9 cellular contexts compared by ENCODE assay signal in the genomic region with DNA sequence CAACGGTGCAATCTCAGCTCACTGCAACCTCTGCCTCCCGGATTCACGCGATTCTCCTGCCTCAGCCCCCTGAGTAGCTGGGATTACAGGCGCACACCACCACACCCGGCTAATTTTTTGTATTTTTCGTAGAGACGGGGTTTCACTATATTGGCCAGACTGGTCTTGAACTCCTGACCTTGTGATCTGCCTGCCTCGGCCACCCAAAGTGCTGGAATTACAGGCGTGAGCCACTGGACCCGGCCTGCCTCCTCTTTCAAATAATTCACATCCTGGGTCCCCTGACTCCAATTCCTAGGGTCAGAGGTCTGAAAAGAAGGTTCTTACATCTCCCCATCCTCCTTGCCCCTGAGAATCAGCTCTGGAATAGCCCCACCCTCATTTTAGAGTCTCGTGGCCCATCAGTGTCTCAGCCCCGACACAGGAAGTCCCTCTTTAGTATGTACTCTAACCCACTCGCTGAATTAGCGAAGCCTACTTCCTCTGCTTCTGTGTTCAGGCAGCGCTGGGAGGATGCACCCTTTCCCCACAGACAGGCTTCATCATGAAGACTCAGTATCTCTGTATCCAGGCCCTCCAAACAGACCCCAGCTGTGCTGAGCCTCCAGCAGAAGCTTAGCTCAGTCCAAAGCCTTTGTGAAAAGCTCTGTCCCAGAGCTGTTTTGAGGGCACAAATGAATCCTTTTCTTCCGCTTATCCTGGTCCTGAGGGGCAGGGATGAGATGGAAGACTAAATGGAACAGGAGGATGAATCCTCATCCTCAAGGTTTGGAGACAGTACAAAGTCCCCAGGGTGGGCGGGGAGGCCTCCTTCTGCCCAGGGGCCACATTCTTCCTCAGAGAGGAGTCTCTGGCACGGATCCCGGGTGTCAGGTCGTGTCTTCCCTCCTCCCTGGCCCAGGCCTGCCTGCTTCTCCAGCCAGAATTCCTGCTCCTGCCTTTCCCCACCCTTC. TPM values are rescaled to one million over a fixed set of nuclear protein-coding genes. Genes with fewer than 3 reads are reported as not detected.
A peak's percentile ranks its signal among the peaks of the same experiment; 100 is the strongest.
DNase-seq lines count a peak whose midpoint lies in the region; ATAC-seq and TF ChIP-seq lines count a peak whose summit lies in the region.
"Had no signal": no experiment of that assay in that cellular context is flagged by ENCODE, and none has a peak within 500 bp of the region (broad histone marks: within the 10 kb centered on the region; RNA-seq: fewer than 3 reads in every experiment).

No MANE protein-coding gene starts in this region.

- H3K4me1 ChIP-seq in mammary epithelial cell (ENCODE audit: insufficient read depth, low read length), result peaks cover 5% of the 10 kb centered on the region

- H3K9ac ChIP-seq in mammary epithelial cell (ENCODE audit: insufficient read depth, low read length), result no peak overlapping the region

- H3K79me2 ChIP-seq in mammary epithelial cell (ENCODE audit: insufficient read depth, low read length), result no peaks in the 10 kb centered on the region

- no peak overlapping the region for H3K27ac ChIP-seq in mammary epithelial cell (ENCODE audit: insufficient read depth, low read depth, low read length)

- H3K36me3 Mint-ChIP-seq in natural killer cell treated with Interleukin-12 subunit alpha and Interleukin-12 subunit beta and Interleukin-15 and Interleukin-18, amount 100 ng/mL, for 72 hours, result no peaks in the 10 kb centered on the region

- no TSS peak for BruUV-seq in mammary epithelial cell (replicated peaks; lab: Mats Ljungman, UMichigan)

- in situ Hi-C loops in mammary epithelial cell (cut with MboI; ENCODE audit: low sequenced_read_pairs in 2 of 2), result no loop called here

- WGBS in mammary epithelial cell (ENCODE audit: low coverage, missing lambda C conversion rate), result 62% methylated on average over 17 of the region's 21 CpGs

- peaks cover 55 to 56% of the 10 kb centered on the region in 2 donors for H3K4me1 Mint-ChIP-seq in natural killer cell treated with Interleukin-12 subunit alpha and Interleukin-12 subunit beta and Interleukin-15 and Interleukin-18, amount 100 ng/mL, for 72 hours (ENCODE audit: low read depth in 2 of 2)

- H3K4me3 ChIP-seq in mammary epithelial cell (replicated peaks in 1 of 3; ENCODE audit: insufficient read depth in 1 of 3, low read depth in 2 of 3, low read length in 3 of 3), result no peak overlapping the region
- H3K4me3 ChIP-seq: adrenal gland had no signal

- intact Hi-C loops in mammary epithelial cell (cut with micrococcal nuclease), result no loop called here

- peak; percentile 45 for ATAC-seq in GM18520 (IDR thresholded peaks at IDR 0.05; ENCODE audit: unreplicated experiment)
- ATAC-seq in HG03095 (IDR thresholded peaks at IDR 0.05; ENCODE audit: unreplicated experiment), result peak; percentile 49
- ATAC-seq in natural killer cell treated with Interleukin-12 subunit alpha and Interleukin-12 subunit beta and Interleukin-15 and Interleukin-18, amount 100 ng/mL, for 72 hours, result peak; percentile 78 to 85
- no peak for ATAC-seq in HG02588 (IDR thresholded peaks at IDR 0.05; ENCODE audit: unreplicated experiment)

- no peak overlapping the region for H3K4me2 ChIP-seq in mammary epithelial cell (ENCODE audit: insufficient read depth, low read depth, low read length)

- H4K20me1 ChIP-seq in mammary epithelial cell (ENCODE audit: insufficient read depth, low read length), result no peaks in the 10 kb centered on the region

- H3K9me3 ChIP-seq in mammary epithelial cell (replicated peaks; ENCODE audit: insufficient read depth, low read length), result no peaks in the 10 kb centered on the region
- H3K9me3 ChIP-seq: adrenal gland had no signal

- peak overlapping the region; percentile 43 for H2AFZ ChIP-seq in mammary epithelial cell (ENCODE audit: low read depth, low read length)

- peak overlapping the region; percentile 93 for H3K4me3 Mint-ChIP-seq in natural killer cell treated with Interleukin-12 subunit alpha and Interleukin-12 subunit beta and Interleukin-15 and Interleukin-18, amount 100 ng/mL, for 72 hours

- peak overlapping the region; percentile 100 for H3K27ac Mint-ChIP-seq in natural killer cell treated with Interleukin-12 subunit alpha and Interleukin-12 subunit beta and Interleukin-15 and Interleukin-18, amount 100 ng/mL, for 72 hours

- no peaks in the 10 kb centered on the region for H3K27me3 ChIP-seq in mammary epithelial cell (ENCODE audit: insufficient read depth, low read length)
- H3K27me3 ChIP-seq: adrenal gland had no signal

- dilution Hi-C loops in mammary epithelial cell (cut with HindIII; ENCODE audit: low sequenced_read_pairs), result loop anchor here (5.0 to 10.0 kb wide), 3 partner anchors 60 to 162 kb away; no protein-coding TSS in a partner anchor

- no peaks in the 10 kb centered on the region for H3K9me3 Mint-ChIP-seq in natural killer cell treated with Interleukin-12 subunit alpha and Interleukin-12 subunit beta and Interleukin-15 and Interleukin-18, amount 100 ng/mL, for 72 hours

- H3K36me3 ChIP-seq in mammary epithelial cell (ENCODE audit: insufficient read depth, low read length), result no peaks in the 10 kb centered on the region
- H3K36me3 ChIP-seq: adrenal gland had no signal

- CTCF ChIA-PET in mammary epithelial cell (lab: Charles Lee; ENCODE audit: low non-redundant PET), result no interaction called here

- DNase-seq in Ammon's horn (ENCODE audit: low spot score), result peak; percentile 75
- peak; percentile 62 for DNase-seq in SK-N-DZ (ENCODE audit: low spot score)
- DNase-seq in mammary epithelial cell, result no peak
- DNase-seq in natural killer cell treated with Interleukin-12 subunit alpha and Interleukin-12 subunit beta and Interleukin-15 and Interleukin-18, amount 100 ng/mL, for 72 hours (ENCODE audit: low spot score), result no peak
- DNase-seq in T1000 (lab: John Stamatoyannopoulos, UW), result no peak

- H3K27me3 Mint-ChIP-seq in natural killer cell treated with Interleukin-12 subunit alpha and Interleukin-12 subunit beta and Interleukin-15 and Interleukin-18, amount 100 ng/mL, for 72 hours, result no peaks in the 10 kb centered on the region

- no peak for TF ChIP-seq CTCF in mammary epithelial cell (conservative IDR thresholded peaks at IDR 0.05 in 1 of 2, IDR thresholded peaks at IDR 0.05 in 1 of 2; ENCODE audit: extremely low read depth in 1 of 2, insufficient read depth in 1 of 2, low read depth in 1 of 2, low read length in 2 of 2)

RNA-seq across cellular contexts. Expression of a gene that starts 3.5 kb away (rescaled TPM):
- polyA plus RNA-seq in SK-N-DZ (2014; cell fraction: cytosol; rRNA removed), result 0.29 and 1.1 TPM in 2 replicates
- 0.17 TPM in 1 of 2 replicates, not detected in the other for polyA plus RNA-seq in SK-N-DZ (2014; cell fraction: nucleus; rRNA removed)
- under 1 TPM in 1 of 2 donors, not detected in 1; 0.14 TPM for total RNA-seq in mammary epithelial cell
- 0.12 TPM for polyA plus RNA-seq in mammary epithelial cell
- polyA minus RNA-seq in mammary epithelial cell, result not detected
- 10 to 100 TPM in 1 of 2 donors, 1 to 10 TPM in 1; 5.6 to 10.6 TPM for total RNA-seq in natural killer cell treated with Interleukin-12 subunit alpha and Interleukin-12 subunit beta and Interleukin-15 and Interleukin-18, amount 100 ng/mL, for 72 hours

RNA-seq across cellular contexts. Expression of a gene that starts 14.9 kb away (rescaled TPM):
- polyA plus RNA-seq in SK-N-DZ (2014; cell fraction: cytosol; rRNA removed), result 2.4 and 2.7 TPM in 2 replicates
- 7.0 and 22.6 TPM in 2 replicates for polyA plus RNA-seq in SK-N-DZ (2014; cell fraction: nucleus; rRNA removed)
- not detected for total RNA-seq in mammary epithelial cell
- polyA plus RNA-seq in mammary epithelial cell, result not detected
- not detected for polyA minus RNA-seq in mammary epithelial cell
- total RNA-seq in natural killer cell treated with Interleukin-12 subunit alpha and Interleukin-12 subunit beta and Interleukin-15 and Interleukin-18, amount 100 ng/mL, for 72 hours, result 1 to 10 TPM in 1 of 2 donors, under 1 TPM in 1; 0.98 to 2.1 TPM

RNA-seq across cellular contexts. Expression of a gene that starts 25.1 kb away (rescaled TPM):
- polyA plus RNA-seq in SK-N-DZ (2014; cell fraction: cytosol; rRNA removed), result 266 and 275 TPM in 2 replicates
- polyA plus RNA-seq in SK-N-DZ (2014; cell fraction: nucleus; rRNA removed), result 459 and 474 TPM in 2 replicates
- 100 to 1,000 TPM; 178 to 187 TPM for total RNA-seq in mammary epithelial cell
- 85.5 TPM for polyA plus RNA-seq in mammary epithelial cell
- 298 TPM for polyA minus RNA-seq in mammary epithelial cell
- 100 to 1,000 TPM; 239 to 352 TPM for total RNA-seq in natural killer cell treated with Interleukin-12 subunit alpha and Interleukin-12 subunit beta and Interleukin-15 and Interleukin-18, amount 100 ng/mL, for 72 hours

RNA-seq across cellular contexts. Expression of a gene that starts 30.6 kb away (rescaled TPM):
- polyA plus RNA-seq in SK-N-DZ (2014; cell fraction: cytosol; rRNA removed), result 121 and 129 TPM in 2 replicates
- polyA plus RNA-seq in SK-N-DZ (2014; cell fraction: nucleus; rRNA removed), result 381 and 391 TPM in 2 replicates
- 10 to 100 TPM; 14.8 to 34.8 TPM for total RNA-seq in mammary epithelial cell
- polyA plus RNA-seq in mammary epithelial cell, result 20.3 TPM
- 40.3 TPM for polyA minus RNA-seq in mammary epithelial cell
- total RNA-seq in natural killer cell treated with Interleukin-12 subunit alpha and Interleukin-12 subunit beta and Interleukin-15 and Interleukin-18, amount 100 ng/mL, for 72 hours, result 10 to 100 TPM; 13.0 to 16.7 TPM

RNA-seq across cellular contexts. Expression of a gene that starts 56.9 kb away (rescaled TPM):
- 53.1 and 59.3 TPM in 2 replicates for polyA plus RNA-seq in SK-N-DZ (2014; cell fraction: cytosol; rRNA removed)
- polyA plus RNA-seq in SK-N-DZ (2014; cell fraction: nucleus; rRNA removed), result 127 and 189 TPM in 2 replicates
- 10 to 100 TPM; 12.8 to 45.0 TPM for total RNA-seq in mammary epithelial cell
- 40.9 TPM for polyA plus RNA-seq in mammary epithelial cell
- 20.6 TPM for polyA minus RNA-seq in mammary epithelial cell
- 10 to 100 TPM; 81.1 to 90.0 TPM for total RNA-seq in natural killer cell treated with Interleukin-12 subunit alpha and Interleukin-12 subunit beta and Interleukin-15 and Interleukin-18, amount 100 ng/mL, for 72 hours

Comparison
In these comparisons a context has a peak if more than half of its experiments do, and no peak if none do; other contexts are left out.
1. DNase-seq: peak in Ammon's horn (single experiment) and SK-N-DZ (single experiment); none in mammary epithelial cell (single experiment), natural killer cell treated with Interleukin-12 subunit alpha and Interleukin-12 subunit beta and Interleukin-15 and Interleukin-18, amount 100 ng/mL, for 72 hours (single experiment) and T1000 (single experiment).
2. RNA of a gene that starts 3.5 kb away (total RNA-seq): 5.6 to 10.6 TPM in natural killer cell treated with Interleukin-12 subunit alpha and Interleukin-12 subunit beta and Interleukin-15 and Interleukin-18, amount 100 ng/mL, for 72 hours; 0.14 TPM in mammary epithelial cell; every median in the first group is over 4 times any median in the second.